8 cellular contexts compared by ENCODE assay signal in the genomic region with DNA sequence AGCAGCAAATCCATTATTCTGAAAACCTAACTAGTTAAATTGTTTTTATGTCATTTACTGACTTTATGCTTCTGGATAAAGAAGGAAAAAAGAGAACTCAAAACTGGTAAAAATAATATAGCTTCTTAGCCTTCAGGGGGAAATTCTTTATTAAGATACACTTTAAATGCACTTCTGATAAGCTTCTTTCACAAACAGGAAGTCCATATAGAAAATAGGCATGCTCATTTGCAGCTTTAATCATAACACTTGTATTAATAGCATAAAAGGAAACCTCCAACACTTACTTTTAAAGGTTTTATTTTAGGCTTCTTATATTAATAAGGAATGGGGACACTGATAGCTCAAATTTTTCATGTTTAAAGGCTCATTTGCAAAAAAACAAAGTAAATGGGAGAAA.
"Had no signal": no experiment of that assay in that cellular context is flagged by ENCODE, and none has a peak within 500 bp of the region (broad histone marks: within the 10 kb centered on the region; RNA-seq: fewer than 3 reads in every experiment).

No MANE protein-coding gene starts in this region.

- H3K4me3 Mint-ChIP-seq: IgD-negative memory B cell had no signal

- H3K4me3 ChIP-seq: K562 had no signal

- H3K4me2 ChIP-seq: KMS-11 had no signal

- H3K27ac ChIP-seq: HL-60, KMS-11 had no signal

- H3K27ac Mint-ChIP-seq: IgD-negative memory B cell had no signal

- DNase-seq: IMR-90, KBM-7, KG1 had no signal

- ATAC-seq: HepG2, K562 had no signal

- H3K4me1 Mint-ChIP-seq: IgD-negative memory B cell had no signal

- H3K9ac ChIP-seq: KMS-11 had no signal

- H3K27me3 Mint-ChIP-seq: IgD-negative memory B cell had no signal

- H3K36me3 Mint-ChIP-seq: IgD-negative memory B cell had no signal
